In genomic region chr15:73753250-73754130, GRCh38 we compare ENCODE assay signal across 8 cellular contexts. TPM values are rescaled to one million over a fixed set of nuclear protein-coding genes. Genes with fewer than 3 reads are reported as not detected.
DNase-seq lines count a peak whose midpoint lies in the region; ATAC-seq, FAIRE-seq and TF ChIP-seq lines count a peak whose summit lies in the region.

Gene INSYN1, minus strand, starts transcription at chr15:73753351. Its CDS starts 2,221 bp downstream, at chr15:73751130.

- H3K4me1 ChIP-seq in sigmoid colon, result peaks cover 0 to 29% (median 23%) of the 10 kb centered on the region in 4 donors

- no peaks in the 10 kb centered on the region for H3K36me3 Mint-ChIP-seq in activated T-cell treated with anti-CD3 and anti-CD28 coated beads, Interleukin-2, amount 50 U/mL, for 24 hours (ENCODE audit: low read depth)

- WGBS in sigmoid colon, 2 donors, result 12 to 17% methylated on average over 44 of the region's 44 CpGs

- in situ Hi-C loops in brain microvascular endothelial cell (cut with HindIII; ENCODE audit: low pct_ligation_motif_present, low sequenced_read_pairs), result no loop called here

- H3K9me3 Mint-ChIP-seq in activated T-cell treated with anti-CD3 and anti-CD28 coated beads, Interleukin-2, amount 50 U/mL, for 24 hours, result no peaks in the 10 kb centered on the region

- H3K4me3 Mint-ChIP-seq in activated T-cell treated with anti-CD3 and anti-CD28 coated beads, Interleukin-2, amount 50 U/mL, for 24 hours, result no peak within 1 kb of the TSS

- H3K27me3 ChIP-seq in brain microvascular endothelial cell (replicated peaks), result peaks cover 26% of the 10 kb centered on the region
- peaks cover 0 to 6% (median 6%) of the 10 kb centered on the region in 3 donors for H3K27me3 ChIP-seq in sigmoid colon

- intact Hi-C loops in sigmoid colon (cut with DNase I), result loop anchor here (10.0 kb wide), 1 partner anchor 151 kb away; no protein-coding TSS in a partner anchor

- H3K27ac ChIP-seq in brain microvascular endothelial cell (no peak within 1 kb of the TSS), sigmoid colon (peak within 1 kb of the TSS; percentile 29 to 72 (median 66))

- no peak for TF ChIP-seq CTCF in brain microvascular endothelial cell (IDR thresholded peaks at IDR 0.05; ENCODE audit: low read depth, low read length, missing control alignments)
- no peak for TF ChIP-seq CTCF in sigmoid colon (IDR thresholded peaks at IDR 0.05)

- DNase-seq in H54 (ENCODE audit: insufficient read length, low spot score), result peak; percentile 44
- no peak for DNase-seq in brain microvascular endothelial cell
- DNase-seq in sigmoid colon, result peak; percentile 77
- DNase-seq in NCI-H510A treated with DMSO at 0.1 percent for 48 hours (lab: John Stamatoyannopoulos, UW), result no peak
- no peak for DNase-seq in activated T-cell treated with anti-CD3 and anti-CD28 coated beads, Interleukin-2, amount 50 U/mL, for 24 hours

- no peaks in the 10 kb centered on the region for H3K36me3 ChIP-seq in brain microvascular endothelial cell (replicated peaks)
- no peaks in the 10 kb centered on the region for H3K36me3 ChIP-seq in sigmoid colon

- no peak for TF ChIP-seq EP300 in sigmoid colon (IDR thresholded peaks at IDR 0.05)

- peaks cover 46% of the 10 kb centered on the region for H3K27me3 Mint-ChIP-seq in activated T-cell treated with anti-CD3 and anti-CD28 coated beads, Interleukin-2, amount 50 U/mL, for 24 hours

- no peak within 1 kb of the TSS for H3K27ac Mint-ChIP-seq in activated T-cell treated with anti-CD3 and anti-CD28 coated beads, Interleukin-2, amount 50 U/mL, for 24 hours

- H3K9me3 ChIP-seq in sigmoid colon, result no peaks in the 10 kb centered on the region

- no peak for FAIRE-seq in H54 (lab: Jason Lieb, UNC)

- no peak for ATAC-seq in HG03469 (IDR thresholded peaks at IDR 0.05; ENCODE audit: unreplicated experiment)
- no peak for ATAC-seq in HG02852 (IDR thresholded peaks at IDR 0.05; ENCODE audit: unreplicated experiment)

- peaks cover 4% of the 10 kb centered on the region for H3K4me1 Mint-ChIP-seq in activated T-cell treated with anti-CD3 and anti-CD28 coated beads, Interleukin-2, amount 50 U/mL, for 24 hours (ENCODE audit: low read depth)

- H3K4me3 ChIP-seq in brain microvascular endothelial cell (ENCODE audit: low read depth, low read length), result peak within 1 kb of the TSS; percentile 32
- H3K4me3 ChIP-seq in iPS-11a (ENCODE audit: low read depth, low read length), result peak within 1 kb of the TSS; percentile 38
- peak within 1 kb of the TSS; percentile 46 to 90 (median 65) for H3K4me3 ChIP-seq in sigmoid colon

- TF ChIP-seq POLR2A in H54 (IDR thresholded peaks at IDR 0.05; ENCODE audit: low read depth, low read length), result no peak
- TF ChIP-seq POLR2A in sigmoid colon (IDR thresholded peaks at IDR 0.05), result no peak

RNA-seq across cellular contexts. Expression of gene INSYN1, which starts in this region (rescaled TPM):
- 10 to 100 TPM in 1 of 4 donors, 1 to 10 TPM in 3; 3.6 to 10.0 (median 5.9) TPM for total RNA-seq in sigmoid colon
- polyA plus RNA-seq in sigmoid colon, result 1 to 10 TPM in 2 of 3 donors, under 1 TPM in 1; 0.60 to 1.2 (median 1.1) TPM

Comparison
In these comparisons a context has a peak if more than half of its experiments do, and no peak if none do; other contexts are left out.
1. DNase-seq: peak in H54 (single experiment) and sigmoid colon (single experiment); none in brain microvascular endothelial cell (single experiment), NCI-H510A treated with DMSO at 0.1 percent for 48 hours (single experiment) and activated T-cell treated with anti-CD3 and anti-CD28 coated beads, Interleukin-2, amount 50 U/mL, for 24 hours (single experiment).
2. Peak in every context shown above with its lines, with median percentiles within 50 percentile points of each other: H3K4me3 ChIP-seq.